In the genomic region with DNA sequence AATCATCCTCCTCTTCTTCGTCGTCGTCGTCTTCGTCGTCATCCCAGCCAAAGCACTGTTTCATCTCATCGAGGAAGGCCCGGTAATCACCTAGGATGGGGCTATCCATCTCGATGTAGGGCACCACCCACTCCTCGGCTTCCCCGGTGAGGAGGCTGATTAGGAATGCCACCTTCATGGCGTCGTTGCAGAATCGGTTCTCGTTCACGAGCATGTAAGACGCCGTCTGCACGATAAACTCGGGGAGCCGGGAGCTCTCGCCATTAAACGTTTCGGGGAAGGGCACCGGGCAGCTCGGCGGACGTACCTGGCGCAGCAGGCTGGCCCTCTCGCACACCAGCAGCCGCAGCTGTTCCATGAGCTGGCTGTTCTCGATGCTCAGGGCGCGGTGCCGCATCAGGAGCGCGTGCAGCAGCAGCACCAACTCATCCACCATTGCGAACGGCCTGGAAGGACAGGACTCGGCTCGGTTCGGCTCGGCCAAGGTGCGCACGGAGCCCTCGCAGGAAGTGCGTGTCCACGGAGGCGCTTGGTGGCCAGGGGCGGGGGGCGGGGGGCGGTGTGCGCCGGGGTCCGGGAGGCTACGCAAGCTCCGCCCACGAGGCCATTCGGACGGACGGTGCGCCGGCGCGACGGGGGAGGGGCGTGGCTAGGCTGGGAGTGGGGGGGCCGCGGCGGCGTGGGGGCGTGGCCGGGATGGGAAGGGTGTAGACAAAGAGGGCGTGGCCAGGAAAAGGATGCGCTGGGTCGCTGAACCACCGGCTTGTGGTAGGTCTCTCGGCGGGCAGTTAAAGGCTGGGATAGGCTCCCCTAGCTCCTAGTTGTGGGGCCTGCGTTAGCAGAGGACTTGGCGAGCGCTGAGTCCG, we compare ENCODE assay signal across 8 cellular contexts. TPM values are rescaled to one million over a fixed set of nuclear protein-coding genes. Genes with fewer than 3 reads are reported as not detected.
DNase-seq lines count a peak whose midpoint lies in the region; ATAC-seq and TF ChIP-seq lines count a peak whose summit lies in the region.

A gene (minus strand): TSS at position 544 of the 866 bp plus-strand sequence. CDS start 108 bp downstream, at position 436.

- H3K36me3 ChIP-seq in ES-I3 (ENCODE audit: insufficient read depth, low read length), result no peaks in the 10 kb centered on the region

- H3K4me1 Mint-ChIP-seq in endothelial cell (ENCODE audit: unreplicated experiment) (peaks cover 15% of the 10 kb centered on the region), mesothelial cell of epicardium (peaks cover 9% of the 10 kb centered on the region)

- peak; percentile 82 for DNase-seq in NCI-H460 (ENCODE audit: extremely low read depth, low read depth)
- DNase-seq in activated T-cell treated with anti-CD3 and anti-CD28 coated beads for 4 hours, result peak; percentile 54
- peak; percentile 82 for DNase-seq in endothelial cell (ENCODE audit: low spot score)
- DNase-seq in mesothelial cell of epicardium (ENCODE audit: low spot score in 2 of 2, unreplicated experiment in 2 of 2), result peak; percentile 75 to 82
- DNase-seq in stimulated activated CD8-positive, alpha-beta memory T cell treated with anti-CD3 and anti-CD28 coated beads, Interleukin-12 subunit alpha, Interleukin-12 subunit beta, amount 100 ng/mL, for 24 hours (ENCODE audit: extremely low read depth), result peak; percentile 30
- DNase-seq in NCI-H187 (lab: John Stamatoyannopoulos, UW), result no peak

- peaks cover 6% of the 10 kb centered on the region for H3K27me3 Mint-ChIP-seq in endothelial cell (ENCODE audit: unreplicated experiment)
- H3K27me3 Mint-ChIP-seq in mesothelial cell of epicardium (ENCODE audit: low read depth), result no peaks in the 10 kb centered on the region

- H3K9me3 ChIP-seq in ES-I3 (ENCODE audit: control insufficient read depth, insufficient read depth, low read length), result peaks cover 3% of the 10 kb centered on the region; the same call in 1 of the 2 replicates

- H3K4me3 Mint-ChIP-seq in endothelial cell (ENCODE audit: unreplicated experiment) (peak within 1 kb of the TSS; percentile 93), mesothelial cell of epicardium (peak within 1 kb of the TSS; percentile 81)

- H3K27ac Mint-ChIP-seq in endothelial cell (ENCODE audit: unreplicated experiment) (no peak within 1 kb of the TSS), mesothelial cell of epicardium (peak within 1 kb of the TSS; percentile 83)

- H3K9me3 Mint-ChIP-seq in endothelial cell (ENCODE audit: unreplicated experiment) (no peaks in the 10 kb centered on the region), mesothelial cell of epicardium (peaks cover 32% of the 10 kb centered on the region)

- no peak for TF ChIP-seq CTCF in endothelial cell (IDR thresholded peaks at IDR 0.05; ENCODE audit: unreplicated experiment)
- TF ChIP-seq CTCF in mesothelial cell of epicardium (IDR thresholded peaks at IDR 0.05; ENCODE audit: unreplicated experiment), result no peak

- H3K4me1 ChIP-seq in ES-I3 (ENCODE audit: insufficient read depth, low read length), result peaks cover 10% of the 10 kb centered on the region; the same call in 1 of the 2 replicates

- no peaks in the 10 kb centered on the region for H3K36me3 Mint-ChIP-seq in endothelial cell (ENCODE audit: low read depth, unreplicated experiment)
- peaks cover 3% of the 10 kb centered on the region for H3K36me3 Mint-ChIP-seq in mesothelial cell of epicardium

- H3K9ac ChIP-seq in ES-I3 (ENCODE audit: low read depth, low read length), result peak within 1 kb of the TSS; percentile 84

- no peak for ATAC-seq in GM18498 (IDR thresholded peaks at IDR 0.05; ENCODE audit: unreplicated experiment)

RNA-seq across cellular contexts. Expression of the gene that starts here (rescaled TPM):
- total RNA-seq in NCI-H460 (2014; rRNA removed; shearing (Covaris generic)), result 10.2 and 14.2 TPM in 2 replicates
- 5.5 and 6.8 TPM in 2 replicates for polyA plus RNA-seq in NCI-H460 (2014; cell fraction: nucleus; rRNA removed)
- 38.1 TPM for total RNA-seq in endothelial cell (ENCODE audit: unreplicated experiment)
- 52.2 to 54.9 TPM (median 54.2 TPM) in 3 replicates for total RNA-seq in mesothelial cell of epicardium

Comparison
In these comparisons a context has a peak if more than half of its experiments do, and no peak if none do; other contexts are left out.
1. DNase-seq: peak in NCI-H460 (single experiment), activated T-cell treated with anti-CD3 and anti-CD28 coated beads for 4 hours (single experiment), endothelial cell (single experiment), mesothelial cell of epicardium (2 of 2) and stimulated activated CD8-positive, alpha-beta memory T cell treated with anti-CD3 and anti-CD28 coated beads, Interleukin-12 subunit alpha, Interleukin-12 subunit beta, amount 100 ng/mL, for 24 hours (single experiment); none in NCI-H187 (0 of 2).